8 cellular contexts compared by ENCODE assay signal in the genomic region with DNA sequence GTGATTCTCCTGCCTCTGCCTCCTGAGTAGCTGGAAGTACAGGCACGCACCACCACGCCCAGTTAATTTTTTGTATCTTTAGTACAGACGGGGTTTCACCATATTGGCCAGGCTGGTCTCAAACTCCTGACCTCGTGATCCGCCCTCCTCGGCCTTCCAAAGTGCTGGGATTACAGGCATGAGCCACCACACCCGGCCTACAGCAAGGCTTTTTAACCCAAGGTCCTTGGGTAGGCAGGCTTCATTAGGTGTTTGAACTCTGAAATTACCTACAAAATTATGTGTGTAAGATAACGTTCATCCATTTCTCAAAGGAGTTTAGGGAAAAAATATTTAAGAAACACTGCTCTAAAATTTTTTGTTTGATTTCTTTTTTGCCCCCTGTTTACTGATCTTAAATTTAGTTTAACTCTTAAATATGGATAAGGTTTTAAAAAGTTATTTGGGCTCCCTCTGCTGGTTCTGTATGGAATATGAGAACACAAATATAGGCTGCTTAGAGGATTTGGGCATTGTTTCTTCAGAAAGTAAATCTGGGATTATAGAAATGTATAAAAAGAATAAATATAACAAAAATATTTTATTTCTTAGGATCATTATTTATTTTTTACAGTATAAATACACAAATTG.
DNase-seq lines count a peak whose midpoint lies in the region; ATAC-seq and TF ChIP-seq lines count a peak whose summit lies in the region.

No MANE protein-coding gene starts in this region.

- H3K36me3 ChIP-seq in heart left ventricle (peaks cover 0 to 94% (median 54%) of the 10 kb centered on the region in 9 donors), mammary epithelial cell (ENCODE audit: insufficient read depth, low read length) (peaks cover 47% of the 10 kb centered on the region)

- no peak overlapping the region for H2AFZ ChIP-seq in mammary epithelial cell (ENCODE audit: low read depth, low read length)

- TF ChIP-seq CTCF in heart left ventricle (IDR thresholded peaks at IDR 0.05) (peak; percentile 36 to 73 (median 60)), mammary epithelial cell (conservative IDR thresholded peaks at IDR 0.05 in 1 of 2, IDR thresholded peaks at IDR 0.05 in 1 of 2; ENCODE audit: extremely low read depth in 1 of 2, insufficient read depth in 1 of 2, low read depth in 1 of 2, low read length in 2 of 2) (peak; percentile 41 to 44)

- H3K9me3 ChIP-seq in heart left ventricle (no peaks in the 10 kb centered on the region), mammary epithelial cell (replicated peaks; ENCODE audit: insufficient read depth, low read length) (no peaks in the 10 kb centered on the region)

- dilution Hi-C loops in mammary epithelial cell (cut with HindIII; ENCODE audit: low sequenced_read_pairs) = no loop called here

- peaks cover 8% of the 10 kb centered on the region for H3K79me2 ChIP-seq in mammary epithelial cell (ENCODE audit: insufficient read depth, low read length)

- no peaks in the 10 kb centered on the region for H4K20me1 ChIP-seq in mammary epithelial cell (ENCODE audit: insufficient read depth, low read length)

- ATAC-seq in heart left ventricle (no peak), Right ventricle myocardium superior (ENCODE audit: poor library complexity) (no peak), HG03378 (IDR thresholded peaks at IDR 0.05; ENCODE audit: unreplicated experiment) (no peak), HG03457 (IDR thresholded peaks at IDR 0.05; ENCODE audit: unreplicated experiment) (no peak), GM19463 (IDR thresholded peaks at IDR 0.05; ENCODE audit: unreplicated experiment) (no peak)

- BruUV-seq in mammary epithelial cell (replicated peaks; lab: Mats Ljungman, UMichigan) = no TSS peak

- peaks cover 0 to 20% (median 2%) of the 10 kb centered on the region in 12 donors for H3K4me1 ChIP-seq in heart left ventricle
- H3K4me1 ChIP-seq in mammary epithelial cell (ENCODE audit: insufficient read depth, low read length) = no peaks in the 10 kb centered on the region

- CTCF ChIA-PET in mammary epithelial cell (lab: Charles Lee; ENCODE audit: low non-redundant PET) = no interaction called here

- H3K27me3 ChIP-seq in heart left ventricle (no peaks in the 10 kb centered on the region), mammary epithelial cell (ENCODE audit: insufficient read depth, low read length) (no peaks in the 10 kb centered on the region)

- H3K4me3 ChIP-seq in heart left ventricle (no peak overlapping the region), mammary epithelial cell (replicated peaks in 1 of 3; ENCODE audit: insufficient read depth in 1 of 3, low read depth in 2 of 3, low read length in 3 of 3) (no peak overlapping the region)

- no peak overlapping the region for H3K4me2 ChIP-seq in mammary epithelial cell (ENCODE audit: insufficient read depth, low read depth, low read length)

- TF ChIP-seq POLR2A in heart left ventricle (IDR thresholded peaks at IDR 0.05) = no peak

- WGBS in heart left ventricle, 4 donors = 65 to 75% (median 71%) methylated on average over 8 of the region's 8 CpGs
- WGBS in mammary epithelial cell (ENCODE audit: low coverage, missing lambda C conversion rate) = 58% methylated on average over 1 of the region's 8 CpGs

- no peak for DNase-seq in heart left ventricle
- no peak for DNase-seq in Right ventricle myocardium superior
- DNase-seq in NCI-H1694 (lab: John Stamatoyannopoulos, UW) = peak; percentile 15
- DNase-seq in mammary epithelial cell = no peak
- DNase-seq in medulla oblongata (ENCODE audit: extremely low spot score) = peak; percentile 56

- in situ Hi-C loops in mammary epithelial cell (cut with MboI; ENCODE audit: low sequenced_read_pairs in 2 of 2) = loop anchor here (25.0 kb wide), 1 partner anchor 730 kb away; no protein-coding TSS in a partner anchor

- H3K27ac ChIP-seq in heart left ventricle (peak overlapping the region in 2 of 12 donors; percentile 8 to 49), mammary epithelial cell (ENCODE audit: insufficient read depth, low read depth, low read length) (no peak overlapping the region)

- H3K9ac ChIP-seq in mammary epithelial cell (ENCODE audit: insufficient read depth, low read length) = no peak overlapping the region

- intact Hi-C loops in heart left ventricle (cut with DNase I) = loop anchor here (2.0 to 10.0 kb wide), 9 partner anchors 32 to 402 kb away; no protein-coding TSS in a partner anchor
- intact Hi-C loops in Right ventricle myocardium superior (cut with DNase I) = loop anchor here (10.0 kb wide), 1 partner anchor 202 kb away; no protein-coding TSS in a partner anchor
- intact Hi-C loops in mammary epithelial cell (cut with micrococcal nuclease) = loop anchor here (1.0 to 5.0 kb wide), 3 partner anchors 207 to 735 kb away; no protein-coding TSS in a partner anchor

Comparison
In these comparisons a context has a peak if more than half of its experiments do, and no peak if none do; other contexts are left out.
1. DNase-seq: peak in NCI-H1694 (single experiment) and medulla oblongata (single experiment); none in heart left ventricle (0 of 5), Right ventricle myocardium superior (single experiment) and mammary epithelial cell (single experiment).